9 cellular contexts compared by ENCODE assay signal in genomic region chr1:24515581-24516241, GRCh38. TPM values are rescaled to one million over a fixed set of nuclear protein-coding genes. Genes with fewer than 3 reads are reported as not detected.
DNase-seq lines count a peak whose midpoint lies in the region; TF ChIP-seq lines count a peak whose summit lies in the region.
"Not testable (repeated sequence)": the region's sequence is repeated elsewhere in the genome, so short reads cannot be mapped to it uniquely, and the experiment has no call there.
"Had no signal": no experiment of that assay in that cellular context is flagged by ENCODE, and none has a peak within 500 bp of the region (broad histone marks: within the 10 kb centered on the region; RNA-seq: fewer than 3 reads in every experiment).

No MANE protein-coding gene starts in this region.

- H3K4me1 ChIP-seq in sigmoid colon, result not testable (repeated sequence)

- H3K27ac Mint-ChIP-seq in activated naive CD4-positive, alpha-beta T cell treated with anti-CD3 and anti-CD28 coated beads, Interleukin-2, amount 50 U/mL, for 24 hours, result peak overlapping the region; percentile 72

- TF ChIP-seq POLR2A in sigmoid colon (IDR thresholded peaks at IDR 0.05), result not testable (repeated sequence)

- H3K27ac ChIP-seq in sigmoid colon, result peak overlapping the region in 2 of 4 donors; percentile 45 to 54

- H3K4me1 Mint-ChIP-seq in activated naive CD4-positive, alpha-beta T cell treated with anti-CD3 and anti-CD28 coated beads, Interleukin-2, amount 50 U/mL, for 24 hours, result peaks cover 83% of the 10 kb centered on the region

- not testable (repeated sequence) for H3K36me3 ChIP-seq in sigmoid colon

- H3K9me3 Mint-ChIP-seq in activated naive CD4-positive, alpha-beta T cell treated with anti-CD3 and anti-CD28 coated beads, Interleukin-2, amount 50 U/mL, for 24 hours, result not testable (repeated sequence)

- H3K27me3 ChIP-seq in sigmoid colon, result not testable (repeated sequence)

- WGBS in sigmoid colon, 2 donors, result 90 to 94% methylated on average over 18 of the region's 18 CpGs

- H3K4me3 Mint-ChIP-seq in activated naive CD4-positive, alpha-beta T cell treated with anti-CD3 and anti-CD28 coated beads, Interleukin-2, amount 50 U/mL, for 24 hours, result peak overlapping the region; percentile 12

- H3K9me3 ChIP-seq in sigmoid colon, result not testable (repeated sequence)

- peak; percentile 14 for DNase-seq in AG09309 (ENCODE audit: low read depth)
- DNase-seq in GM04503 (ENCODE audit: low read depth), result peak; percentile 59
- DNase-seq in LoVo (ENCODE audit: low spot score), result peak; percentile 47
- DNase-seq in SW 1271 (lab: John Stamatoyannopoulos, UW), result peak; percentile 26 to 70
- peak; percentile 30 for DNase-seq in choroid plexus epithelial cell (ENCODE audit: low read depth)
- DNase-seq in islet precursor cell, result peak; percentile 86
- peak; percentile 66 for DNase-seq in sigmoid colon

- H3K36me3 Mint-ChIP-seq in activated naive CD4-positive, alpha-beta T cell treated with anti-CD3 and anti-CD28 coated beads, Interleukin-2, amount 50 U/mL, for 24 hours, result peaks cover 20% of the 10 kb centered on the region

- H3K27me3 Mint-ChIP-seq in activated naive CD4-positive, alpha-beta T cell treated with anti-CD3 and anti-CD28 coated beads, Interleukin-2, amount 50 U/mL, for 24 hours, result not testable (repeated sequence)

- not testable (repeated sequence) for H3K4me3 ChIP-seq in AG09309 (ENCODE audit: control insufficient read depth, low read depth, low read length); choroid plexus epithelial cell (ENCODE audit: low read depth, low read length); sigmoid colon

- intact Hi-C loops in sigmoid colon (cut with DNase I), result not testable (repeated sequence)

- TF ChIP-seq EP300 in sigmoid colon (IDR thresholded peaks at IDR 0.05), result not testable (repeated sequence)

- TF ChIP-seq CTCF in AG09309 (IDR thresholded peaks at IDR 0.05; ENCODE audit: control insufficient read depth, insufficient read depth, low read depth, low read length, missing control alignments); choroid plexus epithelial cell (conservative IDR thresholded peaks at IDR 0.05; ENCODE audit: low read depth, low read length); sigmoid colon (IDR thresholded peaks at IDR 0.05): not testable (repeated sequence)

RNA-seq across cellular contexts. Expression of gene RCAN3, which starts 13.1 kb away (rescaled TPM):
- 10 to 100 TPM in 2 of 4 donors, 1 to 10 TPM in 2; 4.1 to 19.1 (median 10.7) TPM for total RNA-seq in sigmoid colon
- polyA plus RNA-seq in sigmoid colon, result 10 to 100 TPM in 1 of 3 donors, 1 to 10 TPM in 2; 3.0 to 11.9 (median 5.1) TPM

RNA-seq across cellular contexts. Expression of gene NCMAP, which starts 40.2 kb away (rescaled TPM):
- not detected for total RNA-seq in sigmoid colon
- polyA plus RNA-seq in sigmoid colon, result 1 to 10 TPM in 1 of 3 donors, under 1 TPM in 2; 0.51 to 1.8 (median 0.60) TPM
- total RNA-seq: activated CD4-positive, alpha-beta T cell treated with anti-CD3 and anti-CD28 coated beads, Interleukin-2, amount 10 ng/mL, durations not matched to agents 24 days and 14 days had no signal

Comparison
In these comparisons a context has a peak if more than half of its experiments do, and no peak if none do; other contexts are left out.
1. DNase-seq: peak in every context shown above with its lines; median percentile 86 in islet precursor cell; 66 in sigmoid colon; 59 in GM04503; 48 in SW 1271; 47 in LoVo; 30 in choroid plexus epithelial cell; 14 in AG09309.